ENCODE assay signal across 19 cellular contexts in genomic region chr19:55232986-55233385, GRCh38. TPM values are rescaled to one million over a fixed set of nuclear protein-coding genes. Genes with fewer than 3 reads are reported as not detected.
DNase-seq lines count a peak whose midpoint lies in the region; ATAC-seq, FAIRE-seq and TF ChIP-seq lines count a peak whose summit lies in the region.
"Had no signal": no experiment of that assay in that cellular context is flagged by ENCODE, and none has a peak within 500 bp of the region (broad histone marks: within the 10 kb centered on the region; RNA-seq: fewer than 3 reads in every experiment).

No MANE protein-coding gene starts in this region.

- H3K27ac ChIP-seq in HepG2 (ENCODE audit: extremely low read length, insufficient read depth, low read length) (no peak overlapping the region), right lobe of liver (no peak overlapping the region), osteoblast (ENCODE audit: low read depth, low read length) (no peak overlapping the region)
- H3K27ac ChIP-seq: 22Rv1, BLaER1 had no signal

- TF ChIP-seq POLR2A in HepG2 (IDR thresholded peaks at IDR 0.05; ENCODE audit: insufficient read depth in 1 of 2, low read depth in 2 of 2, low read length in 2 of 2) (no peak), right lobe of liver (IDR thresholded peaks at IDR 0.05) (no peak)

- H3K4me2 ChIP-seq in HepG2 (ENCODE audit: low read depth, low read length), result no peak overlapping the region
- H3K4me2 ChIP-seq in osteoblast (ENCODE audit: insufficient read depth, low read length), result no peak overlapping the region
- H3K4me2 ChIP-seq: BLaER1 had no signal

- H3K4me1 Mint-ChIP-seq in activated CD4-positive, alpha-beta T cell treated with anti-CD3 and anti-CD28 coated beads for 36 hours, result no peaks in the 10 kb centered on the region
- H3K4me1 Mint-ChIP-seq: CD14-positive monocyte had no signal

- H3K27me3 ChIP-seq in HepG2 (ENCODE audit: control insufficient read depth in 1 of 2, insufficient read depth in 2 of 2, low read length in 2 of 2), result no peaks in the 10 kb centered on the region
- H3K27me3 ChIP-seq in right lobe of liver, result no peaks in the 10 kb centered on the region
- no peaks in the 10 kb centered on the region for H3K27me3 ChIP-seq in osteoblast (ENCODE audit: insufficient read depth, low read length)
- H3K27me3 ChIP-seq: BLaER1 had no signal

- no peak overlapping the region for H2AFZ ChIP-seq in HepG2 (ENCODE audit: low read length)
- no peak overlapping the region for H2AFZ ChIP-seq in osteoblast (ENCODE audit: low read length)

- intact Hi-C loops in activated CD4-positive, alpha-beta T cell treated with anti-CD3 and anti-CD28 coated beads for 36 hours (cut with DNase I, micrococcal nuclease), result no loop called here
- intact Hi-C loops in HepG2 (cut with micrococcal nuclease; ENCODE audit: unreplicated experiment), result no loop called here
- intact Hi-C loops in right lobe of liver (cut with DNase I), result no loop called here

- no peaks in the 10 kb centered on the region for H3K27me3 Mint-ChIP-seq in activated CD4-positive, alpha-beta T cell treated with anti-CD3 and anti-CD28 coated beads for 36 hours
- H3K27me3 Mint-ChIP-seq: CD4-positive, alpha-beta memory T cell; IgD-negative memory B cell had no signal

- no peak overlapping the region for H3K4me3 Mint-ChIP-seq in activated CD4-positive, alpha-beta T cell treated with anti-CD3 and anti-CD28 coated beads for 36 hours
- H3K4me3 Mint-ChIP-seq: CD14-positive monocyte; CD4-positive, alpha-beta memory T cell; HFFc6; IgD-negative memory B cell had no signal

- H3K9ac ChIP-seq in HepG2 (ENCODE audit: insufficient read depth, low read depth, low read length), result no peak overlapping the region
- H3K9ac ChIP-seq: BLaER1 had no signal

- no peak for ATAC-seq in activated CD4-positive, alpha-beta T cell treated with anti-CD3 and anti-CD28 coated beads for 36 hours
- ATAC-seq in HepG2 (no peak), right lobe of liver (no peak)
- ATAC-seq: HCT116 had no signal

- WGBS in HepG2 (ENCODE audit: low lambda C conversion rate), result 94% methylated on average over 5 of the region's 5 CpGs
- 92% methylated on average over 5 of the region's 5 CpGs for WGBS in right lobe of liver (ENCODE audit: insufficient coverage, low coverage, low lambda C conversion rate, missing lambda C conversion rate)

- H3K4me1 ChIP-seq in HepG2 (ENCODE audit: insufficient read depth, low read length) (peaks cover 40% of the 10 kb centered on the region), right lobe of liver (peaks cover 0 to 13% (median 5%) of the 10 kb centered on the region in 4 donors), osteoblast (ENCODE audit: insufficient read depth, low read length) (no peaks in the 10 kb centered on the region)
- H3K4me1 ChIP-seq: BLaER1 had no signal

- BruUV-seq in HepG2 (replicated peaks; lab: Mats Ljungman, UMichigan), result no TSS peak

- DNase-seq in activated CD4-positive, alpha-beta T cell treated with anti-CD3 and anti-CD28 coated beads for 36 hours, result no peak
- no peak for DNase-seq in activated CD4-positive, alpha-beta T cell treated with anti-CD3 and anti-CD28 coated beads for 1 hour
- DNase-seq in HepG2 (ENCODE audit: low spot score) (no peak), right lobe of liver (no peak), osteoblast (ENCODE audit: insufficient read length, low spot score, missing footprints) (peak; percentile 35), ureter (ENCODE audit: low spot score) (no peak)
- no peak for DNase-seq in activated CD4-positive, CD25-positive, alpha-beta regulatory T cell treated with anti-CD3 and anti-CD28 coated beads, Interleukin-2, amount 50 U/mL, for 72 hours
- DNase-seq: CD4-positive, alpha-beta memory T cell; DMS153; GDM1; GOT3; H7; HFFc6 had no signal

- peak overlapping the region; percentile 4 for H3K27ac Mint-ChIP-seq in activated CD4-positive, alpha-beta T cell treated with anti-CD3 and anti-CD28 coated beads for 36 hours
- H3K27ac Mint-ChIP-seq: HFFc6, IgD-negative memory B cell had no signal

- no peak for TF ChIP-seq RAD21 in HepG2 (CRISPR knock-in tag; IDR thresholded peaks at IDR 0.05)

- H3K36me3 Mint-ChIP-seq in activated CD4-positive, alpha-beta T cell treated with anti-CD3 and anti-CD28 coated beads for 36 hours (ENCODE audit: low read depth), result peaks cover 59% of the 10 kb centered on the region

- no peak for TF ChIP-seq EP300 in HepG2 (IDR thresholded peaks at IDR 0.05; ENCODE audit: low read depth in 2 of 2, low read length in 2 of 2)
- no peak for TF ChIP-seq EP300 in HepG2 (CRISPR knock-in tag; IDR thresholded peaks at IDR 0.05; ENCODE audit: borderline replicate concordance)

- no peak overlapping the region for H3K4me3 ChIP-seq in HepG2 (replicated peaks in 1 of 3; ENCODE audit: insufficient read depth in 1 of 3, low read depth in 2 of 3, low read length in 3 of 3)
- no peak overlapping the region for H3K4me3 ChIP-seq in right lobe of liver
- no peak overlapping the region for H3K4me3 ChIP-seq in osteoblast (ENCODE audit: insufficient read depth, low read length)
- H3K4me3 ChIP-seq: BLaER1 had no signal

- TF ChIP-seq CTCF in HepG2 (CRISPR knock-in tag; IDR thresholded peaks at IDR 0.05), result no peak
- TF ChIP-seq CTCF in right lobe of liver (IDR thresholded peaks at IDR 0.05), result no peak
- no peak for TF ChIP-seq CTCF in osteoblast (IDR thresholded peaks at IDR 0.05; ENCODE audit: extremely low read depth, low read depth, low read length)

- CTCF ChIA-PET in activated CD4-positive, alpha-beta T cell treated with anti-CD3 and anti-CD28 coated beads for 36 hours (lab: Charles Lee), result no interaction called here
- CTCF ChIA-PET in HepG2 (lab: Yijun Ruan, JAX; ENCODE audit: low intra/inter-chr PET ratio, low total read pairs), result no interaction called here

- POLR2A ChIA-PET in activated CD4-positive, alpha-beta T cell treated with anti-CD3 and anti-CD28 coated beads for 36 hours (lab: Charles Lee), result no interaction called here
- POLR2A ChIA-PET in HepG2 (lab: Yijun Ruan, JAX), result no interaction called here

- in situ Hi-C loops in HepG2 (cut with HindIII; ENCODE audit: extremely low pct_ligation_motif_present, low pct_unique_long_range_greater_than_20kb), result no loop called here

- H4K20me1 ChIP-seq in HepG2 (ENCODE audit: insufficient read depth, low read length) (no peaks in the 10 kb centered on the region), osteoblast (ENCODE audit: insufficient read depth, low read length) (peaks cover 18% of the 10 kb centered on the region)

- no peak for FAIRE-seq in HepG2 (lab: Jason Lieb, UNC)
- FAIRE-seq: HTR-8/SVneo had no signal

- H3K79me2 ChIP-seq in HepG2 (ENCODE audit: insufficient read depth, low read length) (peaks cover 4% of the 10 kb centered on the region), osteoblast (ENCODE audit: insufficient read depth, low read length) (no peaks in the 10 kb centered on the region)

- H3K9me3 Mint-ChIP-seq in activated CD4-positive, alpha-beta T cell treated with anti-CD3 and anti-CD28 coated beads for 36 hours (ENCODE audit: low read depth), result no peaks in the 10 kb centered on the region
- H3K9me3 Mint-ChIP-seq: CD4-positive, alpha-beta memory T cell; HFFc6; IgD-negative memory B cell had no signal

- H3K9me3 ChIP-seq in HepG2 (ENCODE audit: low read length) (no peaks in the 10 kb centered on the region), right lobe of liver (no peaks in the 10 kb centered on the region), osteoblast (ENCODE audit: low read depth, low read length) (no peaks in the 10 kb centered on the region)
- H3K9me3 ChIP-seq: BLaER1 had no signal

- peaks cover 26 to 64% of the 10 kb centered on the region in 2 experiments for H3K36me3 ChIP-seq in HepG2 (replicated peaks in 1 of 2; ENCODE audit: control insufficient read depth in 1 of 2, insufficient read depth in 2 of 2, low read length in 2 of 2)
- peaks cover 0 to 62% (median 26%) of the 10 kb centered on the region in 4 donors for H3K36me3 ChIP-seq in right lobe of liver
- peaks cover 53% of the 10 kb centered on the region for H3K36me3 ChIP-seq in osteoblast (ENCODE audit: insufficient read depth, low read length)

RNA-seq across cellular contexts. Expression of gene TMEM86B, which starts 4.4 kb away (rescaled TPM):
- 1 to 10 TPM; 4.9 to 9.0 TPM for total RNA-seq in activated CD4-positive, alpha-beta T cell treated with anti-CD3 and anti-CD28 coated beads for 36 hours
- total RNA-seq in HepG2 (2016; rRNA removed; fragmentation: Illumina TruSeq; extraction: Trizol) (6.0 and 9.6 TPM in 2 replicates), right lobe of liver (10 to 100 TPM in 5 of 6 experiments, 1 to 10 TPM in 1; 8.8 to 22.2 (median 14.0) TPM), osteoblast (1.5 and 2.5 TPM in 2 replicates), ureter (6.4 TPM)
- 9.6 and 12.1 TPM in 2 replicates for total RNA-seq in HepG2 (2016; cell fraction: cytosol; rRNA removed; fragmentation: Illumina TruSeq; extraction: Trizol; ENCODE audit: low read depth)
- total RNA-seq in HepG2 (2016; cell fraction: insoluble cytoplasmic fraction; rRNA removed; fragmentation: Illumina TruSeq; extraction: Trizol), result 6.1 and 10.1 TPM in 2 replicates
- 13.1 and 18.6 TPM in 2 replicates for total RNA-seq in HepG2 (2016; cell fraction: membrane; rRNA removed; fragmentation: Illumina TruSeq; extraction: Trizol)
- 7.1 and 10.0 TPM in 2 replicates for total RNA-seq in HepG2 (2016; cell fraction: nucleus; rRNA removed; fragmentation: Illumina TruSeq; extraction: Trizol)
- polyA plus RNA-seq in HepG2 (2011; rRNA removed), result 7.7 and 10.7 TPM in 2 replicates
- 6.2 and 9.1 TPM in 2 replicates for polyA plus RNA-seq in HepG2 (2011; cell fraction: cytosol; rRNA removed)
- polyA plus RNA-seq in HepG2 (2011; cell fraction: nucleus; rRNA removed), result 66.7 and 95.0 TPM in 2 replicates
- polyA plus RNA-seq in HepG2 (2012), result 16.2 and 16.6 TPM in 2 replicates
- 22.1 and 25.3 TPM in 2 replicates for polyA plus RNA-seq in HepG2 (2016; cell fraction: cytosol; fragmentation: Illumina TruSeq; extraction: Trizol; ENCODE audit: low read depth)
- 8.1 and 13.8 TPM in 2 replicates for polyA plus RNA-seq in HepG2 (2016; cell fraction: insoluble cytoplasmic fraction; fragmentation: Illumina TruSeq; extraction: Trizol; ENCODE audit: low read depth)
- 27.2 and 29.7 TPM in 2 replicates for polyA plus RNA-seq in HepG2 (2016; cell fraction: membrane; fragmentation: Illumina TruSeq; extraction: Trizol; ENCODE audit: low read depth)
- polyA plus RNA-seq in HepG2 (2016; cell fraction: nucleus; fragmentation: Illumina TruSeq; extraction: Trizol; ENCODE audit: insufficient read depth, low read depth), result 36.9 and 38.1 TPM in 2 replicates
- 1.9 and 14.4 TPM in 2 replicates for polyA minus RNA-seq in HepG2 (2011; rRNA and poly(A)+ RNA removed; ENCODE audit: low replicate concordance)
- 2.9 and 3.2 TPM in 2 replicates for polyA minus RNA-seq in HepG2 (2011; cell fraction: cytosol; rRNA and poly(A)+ RNA removed)
- 7.1 and 7.8 TPM in 2 replicates for polyA minus RNA-seq in HepG2 (2011; cell fraction: nucleus; rRNA and poly(A)+ RNA removed)

RNA-seq across cellular contexts. Expression of gene PTPRH, which starts 23.7 kb away (rescaled TPM):
- total RNA-seq in activated CD4-positive, alpha-beta T cell treated with anti-CD3 and anti-CD28 coated beads for 36 hours, result not detected
- total RNA-seq in HepG2 (2016; rRNA removed; fragmentation: Illumina TruSeq; extraction: Trizol) (9.9 and 14.7 TPM in 2 replicates), right lobe of liver (10 to 100 TPM in 3 of 6 experiments, 1 to 10 TPM in 3; 4.2 to 25.9 (median 12.9) TPM), osteoblast (0.88 and 1.1 TPM in 2 replicates), ureter (1.3 TPM)
- total RNA-seq in HepG2 (2016; cell fraction: cytosol; rRNA removed; fragmentation: Illumina TruSeq; extraction: Trizol; ENCODE audit: low read depth), result 1.9 and 2.0 TPM in 2 replicates
- 8.4 and 15.2 TPM in 2 replicates for total RNA-seq in HepG2 (2016; cell fraction: insoluble cytoplasmic fraction; rRNA removed; fragmentation: Illumina TruSeq; extraction: Trizol)
- total RNA-seq in HepG2 (2016; cell fraction: membrane; rRNA removed; fragmentation: Illumina TruSeq; extraction: Trizol), result 5.0 and 5.3 TPM in 2 replicates
- 13.3 and 16.9 TPM in 2 replicates for total RNA-seq in HepG2 (2016; cell fraction: nucleus; rRNA removed; fragmentation: Illumina TruSeq; extraction: Trizol)
- polyA plus RNA-seq in HepG2 (2011; rRNA removed), result 125 and 166 TPM in 2 replicates
- 78.8 and 83.6 TPM in 2 replicates for polyA plus RNA-seq in HepG2 (2011; cell fraction: cytosol; rRNA removed)
- 220 and 225 TPM in 2 replicates for polyA plus RNA-seq in HepG2 (2011; cell fraction: nucleus; rRNA removed)
- 52.4 and 60.5 TPM in 2 replicates for polyA plus RNA-seq in HepG2 (2012)
- 0.66 and 0.80 TPM in 2 replicates for polyA plus RNA-seq in HepG2 (2016; cell fraction: cytosol; fragmentation: Illumina TruSeq; extraction: Trizol; ENCODE audit: low read depth)
- polyA plus RNA-seq in HepG2 (2016; cell fraction: insoluble cytoplasmic fraction; fragmentation: Illumina TruSeq; extraction: Trizol; ENCODE audit: low read depth), result 5.8 and 6.3 TPM in 2 replicates
- 1.2 and 2.2 TPM in 2 replicates for polyA plus RNA-seq in HepG2 (2016; cell fraction: membrane; fragmentation: Illumina TruSeq; extraction: Trizol; ENCODE audit: low read depth)
- polyA plus RNA-seq in HepG2 (2016; cell fraction: nucleus; fragmentation: Illumina TruSeq; extraction: Trizol; ENCODE audit: insufficient read depth, low read depth), result 19.3 and 22.0 TPM in 2 replicates
- polyA minus RNA-seq in HepG2 (2011; rRNA and poly(A)+ RNA removed; ENCODE audit: low replicate concordance), result 4.3 and 150 TPM in 2 replicates
- polyA minus RNA-seq in HepG2 (2011; cell fraction: cytosol; rRNA and poly(A)+ RNA removed), result 36.0 and 38.7 TPM in 2 replicates
- polyA minus RNA-seq in HepG2 (2011; cell fraction: nucleus; rRNA and poly(A)+ RNA removed), result 84.6 and 100 TPM in 2 replicates
- total RNA-seq: CD4-positive, alpha-beta memory T cell had no signal
- polyA plus RNA-seq: CD4-positive, alpha-beta memory T cell; IgD-negative memory B cell had no signal

RNA-seq across cellular contexts. Expression of gene PPP6R1, which starts 25.8 kb away (rescaled TPM):
- total RNA-seq in activated CD4-positive, alpha-beta T cell treated with anti-CD3 and anti-CD28 coated beads for 36 hours, result 100 to 1,000 TPM; 177 to 201 TPM
- 23.0 and 25.8 TPM in 2 replicates for total RNA-seq in HepG2 (2016; rRNA removed; fragmentation: Illumina TruSeq; extraction: Trizol)
- 6.5 and 7.1 TPM in 2 replicates for total RNA-seq in HepG2 (2016; cell fraction: cytosol; rRNA removed; fragmentation: Illumina TruSeq; extraction: Trizol; ENCODE audit: low read depth)
- 18.2 and 27.7 TPM in 2 replicates for total RNA-seq in HepG2 (2016; cell fraction: insoluble cytoplasmic fraction; rRNA removed; fragmentation: Illumina TruSeq; extraction: Trizol)
- 22.9 and 23.1 TPM in 2 replicates for total RNA-seq in HepG2 (2016; cell fraction: membrane; rRNA removed; fragmentation: Illumina TruSeq; extraction: Trizol)
- total RNA-seq in HepG2 (2016; cell fraction: nucleus; rRNA removed; fragmentation: Illumina TruSeq; extraction: Trizol), result 20.2 and 25.1 TPM in 2 replicates
- 54.0 and 75.7 TPM in 2 replicates for polyA plus RNA-seq in HepG2 (2011; rRNA removed)
- 44.7 and 48.8 TPM in 2 replicates for polyA plus RNA-seq in HepG2 (2011; cell fraction: cytosol; rRNA removed)
- polyA plus RNA-seq in HepG2 (2011; cell fraction: nucleus; rRNA removed), result 190 and 211 TPM in 2 replicates
- 51.7 and 56.8 TPM in 2 replicates for polyA plus RNA-seq in HepG2 (2012)
- polyA plus RNA-seq in HepG2 (2016; cell fraction: cytosol; fragmentation: Illumina TruSeq; extraction: Trizol; ENCODE audit: low read depth), result 8.4 and 9.7 TPM in 2 replicates
- 27.5 and 36.1 TPM in 2 replicates for polyA plus RNA-seq in HepG2 (2016; cell fraction: insoluble cytoplasmic fraction; fragmentation: Illumina TruSeq; extraction: Trizol; ENCODE audit: low read depth)
- 20.6 and 23.5 TPM in 2 replicates for polyA plus RNA-seq in HepG2 (2016; cell fraction: membrane; fragmentation: Illumina TruSeq; extraction: Trizol; ENCODE audit: low read depth)
- 73.4 and 77.9 TPM in 2 replicates for polyA plus RNA-seq in HepG2 (2016; cell fraction: nucleus; fragmentation: Illumina TruSeq; extraction: Trizol; ENCODE audit: insufficient read depth, low read depth)
- 112 and 140 TPM in 2 replicates for polyA minus RNA-seq in HepG2 (2011; rRNA and poly(A)+ RNA removed; ENCODE audit: low replicate concordance)
- 48.9 and 57.3 TPM in 2 replicates for polyA minus RNA-seq in HepG2 (2011; cell fraction: cytosol; rRNA and poly(A)+ RNA removed)
- polyA minus RNA-seq in HepG2 (2011; cell fraction: nucleus; rRNA and poly(A)+ RNA removed), result 48.9 and 67.0 TPM in 2 replicates
- total RNA-seq in right lobe of liver, result 10 to 100 TPM; 26.4 to 39.6 (median 30.2) TPM
- total RNA-seq in osteoblast, result 27.1 and 32.6 TPM in 2 replicates
- 65.1 TPM for total RNA-seq in ureter

RNA-seq across cellular contexts. Expression of gene HSPBP1, which starts 46.9 kb away (rescaled TPM):
- total RNA-seq in activated CD4-positive, alpha-beta T cell treated with anti-CD3 and anti-CD28 coated beads for 36 hours, result 10 to 100 TPM; 41.1 to 45.2 TPM
- total RNA-seq in HepG2 (2016; rRNA removed; fragmentation: Illumina TruSeq; extraction: Trizol) (33.7 and 35.9 TPM in 2 replicates), right lobe of liver (10 to 100 TPM; 11.3 to 28.3 (median 15.6) TPM), osteoblast (20.6 and 26.4 TPM in 2 replicates), ureter (31.2 TPM)
- total RNA-seq in HepG2 (2016; cell fraction: cytosol; rRNA removed; fragmentation: Illumina TruSeq; extraction: Trizol; ENCODE audit: low read depth), result 3.9 TPM in 2 replicates
- 32.9 and 34.5 TPM in 2 replicates for total RNA-seq in HepG2 (2016; cell fraction: insoluble cytoplasmic fraction; rRNA removed; fragmentation: Illumina TruSeq; extraction: Trizol)
- 8.1 and 8.5 TPM in 2 replicates for total RNA-seq in HepG2 (2016; cell fraction: membrane; rRNA removed; fragmentation: Illumina TruSeq; extraction: Trizol)
- 14.3 and 15.8 TPM in 2 replicates for total RNA-seq in HepG2 (2016; cell fraction: nucleus; rRNA removed; fragmentation: Illumina TruSeq; extraction: Trizol)
- 22.3 and 25.7 TPM in 2 replicates for polyA plus RNA-seq in HepG2 (2011; rRNA removed)
- 19.2 and 35.4 TPM in 2 replicates for polyA plus RNA-seq in HepG2 (2011; cell fraction: cytosol; rRNA removed)
- 19.5 and 22.1 TPM in 2 replicates for polyA plus RNA-seq in HepG2 (2011; cell fraction: nucleus; rRNA removed)
- 14.9 and 21.2 TPM in 2 replicates for polyA plus RNA-seq in HepG2 (2012)
- 5.6 and 5.7 TPM in 2 replicates for polyA plus RNA-seq in HepG2 (2016; cell fraction: cytosol; fragmentation: Illumina TruSeq; extraction: Trizol; ENCODE audit: low read depth)
- polyA plus RNA-seq in HepG2 (2016; cell fraction: insoluble cytoplasmic fraction; fragmentation: Illumina TruSeq; extraction: Trizol; ENCODE audit: low read depth), result 53.4 and 56.0 TPM in 2 replicates
- 8.9 and 9.7 TPM in 2 replicates for polyA plus RNA-seq in HepG2 (2016; cell fraction: membrane; fragmentation: Illumina TruSeq; extraction: Trizol; ENCODE audit: low read depth)
- polyA plus RNA-seq in HepG2 (2016; cell fraction: nucleus; fragmentation: Illumina TruSeq; extraction: Trizol; ENCODE audit: insufficient read depth, low read depth), result 26.8 and 27.6 TPM in 2 replicates
- polyA minus RNA-seq in HepG2 (2011; rRNA and poly(A)+ RNA removed; ENCODE audit: low replicate concordance), result 33.2 and 42.3 TPM in 2 replicates
- 15.9 and 23.8 TPM in 2 replicates for polyA minus RNA-seq in HepG2 (2011; cell fraction: cytosol; rRNA and poly(A)+ RNA removed)
- 4.6 and 6.1 TPM in 2 replicates for polyA minus RNA-seq in HepG2 (2011; cell fraction: nucleus; rRNA and poly(A)+ RNA removed)

RNA-seq across cellular contexts. Expression of gene BRSK1, which starts 50.8 kb away (rescaled TPM):
- total RNA-seq in activated CD4-positive, alpha-beta T cell treated with anti-CD3 and anti-CD28 coated beads for 36 hours, result 1 to 10 TPM; 4.1 to 4.5 TPM
- total RNA-seq in HepG2 (2016; rRNA removed; fragmentation: Illumina TruSeq; extraction: Trizol) (0.18 TPM in 1 of 2 replicates, not detected in the other), right lobe of liver (under 1 TPM in 3 of 6 experiments, not detected in 3; 0.20 to 0.29 (median 0.24) TPM), osteoblast (1.8 and 4.0 TPM in 2 replicates), ureter (10.6 TPM)
- not detected in 2 replicates for total RNA-seq in HepG2 (2016; cell fraction: cytosol; rRNA removed; fragmentation: Illumina TruSeq; extraction: Trizol; ENCODE audit: low read depth)
- total RNA-seq in HepG2 (2016; cell fraction: insoluble cytoplasmic fraction; rRNA removed; fragmentation: Illumina TruSeq; extraction: Trizol), result 0.19 TPM in 1 of 2 replicates, not detected in the other
- 0.10 and 0.25 TPM in 2 replicates for total RNA-seq in HepG2 (2016; cell fraction: membrane; rRNA removed; fragmentation: Illumina TruSeq; extraction: Trizol)
- total RNA-seq in HepG2 (2016; cell fraction: nucleus; rRNA removed; fragmentation: Illumina TruSeq; extraction: Trizol), result 0.60 TPM in 1 of 2 replicates, not detected in the other
- polyA plus RNA-seq in HepG2 (2011; rRNA removed), result 1.2 and 1.9 TPM in 2 replicates
- 0.75 and 1.1 TPM in 2 replicates for polyA plus RNA-seq in HepG2 (2011; cell fraction: cytosol; rRNA removed)
- 8.1 and 12.7 TPM in 2 replicates for polyA plus RNA-seq in HepG2 (2011; cell fraction: nucleus; rRNA removed)
- 0.74 and 1.1 TPM in 2 replicates for polyA plus RNA-seq in HepG2 (2012)
- 0.14 and 0.17 TPM in 2 replicates for polyA plus RNA-seq in HepG2 (2016; cell fraction: cytosol; fragmentation: Illumina TruSeq; extraction: Trizol; ENCODE audit: low read depth)
- 0.20 and 0.44 TPM in 2 replicates for polyA plus RNA-seq in HepG2 (2016; cell fraction: insoluble cytoplasmic fraction; fragmentation: Illumina TruSeq; extraction: Trizol; ENCODE audit: low read depth)
- 0.09 and 0.25 TPM in 2 replicates for polyA plus RNA-seq in HepG2 (2016; cell fraction: membrane; fragmentation: Illumina TruSeq; extraction: Trizol; ENCODE audit: low read depth)
- 0.68 and 0.79 TPM in 2 replicates for polyA plus RNA-seq in HepG2 (2016; cell fraction: nucleus; fragmentation: Illumina TruSeq; extraction: Trizol; ENCODE audit: insufficient read depth, low read depth)
- polyA minus RNA-seq in HepG2 (2011; rRNA and poly(A)+ RNA removed; ENCODE audit: low replicate concordance), result 0.72 and 1.3 TPM in 2 replicates
- polyA minus RNA-seq in HepG2 (2011; cell fraction: cytosol; rRNA and poly(A)+ RNA removed), result not detected in 2 replicates
- 1.0 and 1.2 TPM in 2 replicates for polyA minus RNA-seq in HepG2 (2011; cell fraction: nucleus; rRNA and poly(A)+ RNA removed)
- polyA plus RNA-seq: CD14-positive monocyte; CD4-positive, alpha-beta memory T cell had no signal
